ENCODE assay signal across 9 cellular contexts in the genomic region with DNA sequence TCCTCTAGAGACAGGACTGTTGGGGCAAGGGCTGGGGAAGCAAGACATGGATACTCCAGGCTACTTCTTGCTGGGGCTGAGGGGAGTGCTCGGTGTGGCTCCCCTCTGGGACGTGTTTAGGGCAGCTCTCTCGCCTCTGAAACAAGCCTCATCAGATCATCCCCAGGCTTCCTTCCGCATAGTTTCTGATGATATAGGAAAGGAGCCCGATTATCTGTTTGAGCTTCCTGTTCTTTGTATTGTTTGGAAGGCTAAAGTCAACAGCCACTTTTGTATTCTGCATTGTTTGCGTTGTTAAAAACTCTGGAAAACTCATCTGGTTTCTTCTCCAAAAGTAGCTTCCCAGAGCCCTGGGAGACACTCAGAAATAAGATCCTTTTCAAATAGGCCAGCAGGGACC. TPM values are rescaled to one million over a fixed set of nuclear protein-coding genes. Genes with fewer than 3 reads are reported as not detected.
DNase-seq lines count a peak whose midpoint lies in the region; ATAC-seq and TF ChIP-seq lines count a peak whose summit lies in the region.
"Had no signal": no experiment of that assay in that cellular context is flagged by ENCODE, and none has a peak within 500 bp of the region (broad histone marks: within the 10 kb centered on the region; RNA-seq: fewer than 3 reads in every experiment).

No MANE protein-coding gene starts in this region.

- POLR2A ChIA-PET in T-cell (lab: Charles Lee), result interaction anchor here (0.5 to 10.8 kb wide), 9 partner anchors 9 to 170 kb away, joined by 3 to 165 read pairs (median 3); no protein-coding TSS in a partner anchor

- TF ChIP-seq POLR2A in spleen (IDR thresholded peaks at IDR 0.05), result no peak

- peaks cover 0 to 45% (median 0%) of the 10 kb centered on the region in 6 donors for H3K36me3 ChIP-seq in spleen

- TF ChIP-seq CTCF in spleen (IDR thresholded peaks at IDR 0.05 in 8 of 11, conservative IDR thresholded peaks at IDR 0.05 in 3 of 11), result no peak

- H3K4me3 ChIP-seq in spleen, result no peak overlapping the region

- no peaks in the 10 kb centered on the region for H3K9me3 Mint-ChIP-seq in T-cell

- H3K27me3 ChIP-seq in spleen (replicated peaks in 1 of 7), result no peaks in the 10 kb centered on the region

- peaks cover 100% of the 10 kb centered on the region in 3 donors for H3K4me1 Mint-ChIP-seq in T-cell

- H3K27ac ChIP-seq in spleen, result peak overlapping the region; percentile 6 to 96 (median 85)
- H3K27ac ChIP-seq: 22Rv1 had no signal

- no peaks in the 10 kb centered on the region for H3K9me3 ChIP-seq in spleen

- peak overlapping the region; percentile 35 to 69 (median 42) for H3K4me3 Mint-ChIP-seq in T-cell

- CTCF ChIA-PET in T-cell (lab: Charles Lee), result interaction anchor here (0.6 to 1.7 kb wide), 3 partner anchors 19 to 155 kb away, joined by 3 to 4 read pairs (median 3); no protein-coding TSS in a partner anchor

- H3K27ac Mint-ChIP-seq in T-cell, result peak overlapping the region; percentile 100

- H3K36me3 Mint-ChIP-seq in T-cell, result peaks cover 76% of the 10 kb centered on the region

- WGBS in spleen, 5 donors, result 60 to 87% (median 68%) methylated on average over 6 of the region's 6 CpGs

- H3K4me1 ChIP-seq in spleen, result peaks cover 39 to 100% (median 89%) of the 10 kb centered on the region in 6 donors

- H3K27me3 Mint-ChIP-seq in T-cell, result no peaks in the 10 kb centered on the region

- peak; percentile 11 for DNase-seq in DMS53 (lab: John Stamatoyannopoulos, UW)
- no peak for DNase-seq in DMS53 treated with DMSO at 0.1 percent for 48 hours (lab: John Stamatoyannopoulos, UW; ENCODE audit: unreplicated experiment)
- DNase-seq in T-cell, result peak in 1 of 34 experiments; percentile 4
- DNase-seq in spleen, result no peak
- DNase-seq in posterior vena cava (ENCODE audit: low spot score), result no peak
- DNase-seq in GOT3 (lab: John Stamatoyannopoulos, UW), result no peak
- DNase-seq in OCI-M2 (lab: John Stamatoyannopoulos, UW; ENCODE audit: unreplicated experiment), result no peak

- no peak for ATAC-seq in T-cell (replicated peaks in 1 of 4)
- peak; percentile 6 for ATAC-seq in esophagus mucosa

- intact Hi-C loops in spleen (cut with DNase I; ENCODE audit: low total_unique reads), result no loop called here
- intact Hi-C loops in posterior vena cava (cut with DNase I), result no loop called here

RNA-seq across cellular contexts. Expression of a gene that starts 18.8 kb away (rescaled TPM):
- total RNA-seq in T-cell (1,000 to 10,000 TPM in 1 of 5 donors, 100 to 1,000 TPM in 4; 732 to 1,108 (median 781) TPM), esophagus mucosa (814 TPM), spleen (100 to 1,000 TPM; 200 to 521 (median 348) TPM), posterior vena cava (100 to 1,000 TPM; 219 to 562 TPM)
- polyA plus RNA-seq in spleen, result 100 to 1,000 TPM in 1 of 3 donors, 10 to 100 TPM in 2; 60.9 to 103 (median 71.8) TPM
